ENCODE assay signal across 1 cellular context in genomic region chr10:93075369-93076221, GRCh38.
TF ChIP-seq lines count a peak whose summit lies in the region.

No MANE protein-coding gene starts in this region.

TF ChIP-seq in GM12878, 131 proteins besides CTCF, POLR2A, EP300 and RAD21 (continued from another document):
- TF ChIP-seq BCL11A (IDR thresholded peaks at IDR 0.05; ENCODE audit: low read depth, low read length) (peak; percentile 55; the same call in 1 of the 2 replicates), CBFB (IDR thresholded peaks at IDR 0.05; ENCODE audit: low read depth) (0 out of 2 replicates have a peak, but pooled peaks have one; percentile 24), HCFC1 (IDR thresholded peaks at IDR 0.05; ENCODE audit: low read length) (no peak), ZNF217 (IDR thresholded peaks at IDR 0.05) (no peak), ZNF207 (IDR thresholded peaks at IDR 0.05; ENCODE audit: borderline replicate concordance) (no peak), RELB (IDR thresholded peaks at IDR 0.05; ENCODE audit: low read depth) (no peak), EED (IDR thresholded peaks at IDR 0.05; ENCODE audit: low read depth) (peak; percentile 75; the same call in 1 of the 2 replicates), IKZF1 (conservative IDR thresholded peaks at IDR 0.05) (peak; percentile 24; the same call in 1 of the 2 replicates), IRF4 (IDR thresholded peaks at IDR 0.05; ENCODE audit: low read depth, low read length) (peak; percentile 69; the same call in 1 of the 2 replicates), PAX5 (IDR thresholded peaks at IDR 0.05; ENCODE audit: borderline replicate concordance, low read depth, low read length) (peak; percentile 37; the same call in 1 of the 2 replicates), MEF2B (IDR thresholded peaks at IDR 0.05; ENCODE audit: partially characterized antibody, poor library complexity, severe bottlenecking) (peak; percentile 14), TCF7 (IDR thresholded peaks at IDR 0.05; ENCODE audit: borderline replicate concordance) (no peak), SREBF1 (IDR thresholded peaks at IDR 0.05; ENCODE audit: low read length) (no peak)
